Comparison of ENCODE assay signal across 11 cellular contexts in the genomic region with DNA sequence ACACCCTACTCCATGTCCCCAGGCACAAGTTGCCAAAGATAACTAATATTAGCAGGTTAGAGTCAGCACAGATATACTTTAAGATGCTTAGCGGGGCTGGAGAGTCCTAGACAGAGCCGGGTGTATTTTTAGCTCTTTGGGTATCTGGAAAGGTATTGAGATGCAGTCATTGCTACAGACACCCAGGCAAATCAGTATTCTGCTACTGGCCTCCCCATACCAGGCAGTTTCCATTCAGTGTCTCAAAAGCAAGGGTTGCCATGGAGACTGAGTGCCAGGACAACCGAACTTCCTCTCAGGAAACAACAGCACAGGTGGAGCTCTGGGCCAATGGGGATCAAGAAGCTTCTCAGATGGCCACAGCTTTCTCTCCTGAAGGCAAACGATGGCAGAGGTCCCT. TPM values are rescaled to one million over a fixed set of nuclear protein-coding genes. Genes with fewer than 3 reads are reported as not detected.
DNase-seq lines count a peak whose midpoint lies in the region; ATAC-seq and TF ChIP-seq lines count a peak whose summit lies in the region.
"Had no signal": no experiment of that assay in that cellular context is flagged by ENCODE, and none has a peak within 500 bp of the region (broad histone marks: within the 10 kb centered on the region; RNA-seq: fewer than 3 reads in every experiment).

No MANE protein-coding gene starts in this region.

- ATAC-seq in HG03139 (IDR thresholded peaks at IDR 0.05; ENCODE audit: unreplicated experiment): no peak

- no peak overlapping the region for H3K4me2 ChIP-seq in parathyroid adenoma (ENCODE audit: low read length)
- H3K4me2 ChIP-seq: SK-N-SH had no signal

- H3K9me3 ChIP-seq in parathyroid adenoma (ENCODE audit: control insufficient read depth, low read length) (no peaks in the 10 kb centered on the region), BE2C (no peaks in the 10 kb centered on the region)
- H3K9me3 ChIP-seq: breast epithelium, SK-N-SH had no signal

- TF ChIP-seq CTCF in parathyroid adenoma (IDR thresholded peaks at IDR 0.05): no peak
- TF ChIP-seq CTCF in BE2C (IDR thresholded peaks at IDR 0.05; ENCODE audit: low read depth, low read length): no peak
- no peak for TF ChIP-seq CTCF in brain microvascular endothelial cell (IDR thresholded peaks at IDR 0.05; ENCODE audit: low read depth, low read length, missing control alignments)

- DNase-seq in NCI-H510A treated with DMSO at 0.1 percent for 48 hours (lab: John Stamatoyannopoulos, UW) (peak; percentile 17), NCI-H510A (lab: John Stamatoyannopoulos, UW) (no peak), NCI-H2196 treated with DMSO at 0.1 percent for 48 hours (lab: John Stamatoyannopoulos, UW; ENCODE audit: unreplicated experiment) (peak; percentile 76), dermis blood vessel endothelial cell (peak; percentile 67), BE2C (no peak), brain microvascular endothelial cell (no peak)
- DNase-seq: SK-N-SH; stimulated activated CD4-positive, alpha-beta T cell treated with anti-CD3 and anti-CD28 coated beads, Interleukin-12 subunit alpha, Interleukin-12 subunit beta, amount 100 ng/mL, for 4 hours had no signal

- H3K79me2 ChIP-seq in parathyroid adenoma: no peaks in the 10 kb centered on the region

- peak overlapping the region; percentile 7 for H2AFZ ChIP-seq in parathyroid adenoma

- in situ Hi-C loops in brain microvascular endothelial cell (cut with HindIII; ENCODE audit: low pct_ligation_motif_present, low sequenced_read_pairs): no loop called here

- no peak overlapping the region for H3K27ac ChIP-seq in parathyroid adenoma
- no peak overlapping the region for H3K27ac ChIP-seq in brain microvascular endothelial cell
- H3K27ac ChIP-seq: breast epithelium had no signal

- no peaks in the 10 kb centered on the region for H3K4me1 ChIP-seq in parathyroid adenoma
- H3K4me1 ChIP-seq in BE2C: peaks cover 8% of the 10 kb centered on the region
- H3K4me1 ChIP-seq: breast epithelium had no signal

- H3K4me3 ChIP-seq in parathyroid adenoma (ENCODE audit: low read depth, low read length) (no peak overlapping the region), BE2C (ENCODE audit: low read depth, low read length) (no peak overlapping the region), brain microvascular endothelial cell (ENCODE audit: low read depth, low read length) (no peak overlapping the region)
- H3K4me3 ChIP-seq: breast epithelium had no signal

- H3K27me3 ChIP-seq in parathyroid adenoma (ENCODE audit: control insufficient read depth, insufficient read depth, low read length) (no peaks in the 10 kb centered on the region), BE2C (no peaks in the 10 kb centered on the region), brain microvascular endothelial cell (replicated peaks) (no peaks in the 10 kb centered on the region)
- H3K27me3 ChIP-seq: breast epithelium had no signal

- H3K9ac ChIP-seq in parathyroid adenoma: no peak overlapping the region
- H3K9ac ChIP-seq: SK-N-SH had no signal

- H3K36me3 ChIP-seq in parathyroid adenoma (ENCODE audit: control insufficient read depth, insufficient read depth, low read length) (no peaks in the 10 kb centered on the region), BE2C (no peaks in the 10 kb centered on the region), brain microvascular endothelial cell (replicated peaks) (no peaks in the 10 kb centered on the region)
- H3K36me3 ChIP-seq: breast epithelium had no signal

RNA-seq across cellular contexts. Expression of a gene that starts 45.3 kb away (rescaled TPM):
- 5.1 and 5.8 TPM in 2 replicates for total RNA-seq in dermis blood vessel endothelial cell
- 3.6 TPM for polyA plus RNA-seq in BE2C (2012; ENCODE audit: insufficient read depth, insufficient read length, low read depth)

Comparison
In these comparisons a context has a peak if more than half of its experiments do, and no peak if none do; other contexts are left out.
1. DNase-seq: peak in NCI-H510A treated with DMSO at 0.1 percent for 48 hours (single experiment), NCI-H2196 treated with DMSO at 0.1 percent for 48 hours (single experiment) and dermis blood vessel endothelial cell (single experiment); none in NCI-H510A (single experiment), BE2C (single experiment) and brain microvascular endothelial cell (single experiment).